ENCODE assay signal across 2 cellular contexts in genomic region chr10:17453035-17453376, GRCh38.
TF ChIP-seq lines count a peak whose summit lies in the region.

No MANE protein-coding gene starts in this region.

TF ChIP-seq in endothelial cell of umbilical vein, 7 proteins besides CTCF, POLR2A, EP300 and RAD21:
- TF ChIP-seq MYC (IDR thresholded peaks at IDR 0.05; ENCODE audit: low read depth, low read length) (no peak), JUN (IDR thresholded peaks at IDR 0.05; ENCODE audit: borderline replicate concordance, insufficient read depth, insufficient read length, low read depth) (no peak), FOS (IDR thresholded peaks at IDR 0.05; ENCODE audit: borderline replicate concordance, insufficient read depth, low read length) (no peak), MAX (IDR thresholded peaks at IDR 0.05; ENCODE audit: insufficient read depth, insufficient read length) (no peak), GATA2 (IDR thresholded peaks at IDR 0.05; ENCODE audit: insufficient read depth, insufficient read length, low read depth, low read length) (no peak), POLR2AphosphoS5 (IDR thresholded peaks at IDR 0.05; ENCODE audit: insufficient read depth, low read depth, low read length) (no peak), EZH2 (IDR thresholded peaks at IDR 0.05; ENCODE audit: borderline replicate concordance, low read depth, low read length, severe bottlenecking) (no peak)
TF ChIP-seq in endothelial cell of umbilical vein: peak in this region for 0.

TF ChIP-seq in HepG2, 621 proteins besides CTCF, POLR2A, EP300 and RAD21:
- TF ChIP-seq SATB2 (CRISPR knock-in tag; IDR thresholded peaks at IDR 0.05) (no peak), UBTF (CRISPR knock-in tag; IDR thresholded peaks at IDR 0.05) (no peak), MXI1 (IDR thresholded peaks at IDR 0.05; ENCODE audit: borderline replicate concordance, low read depth, low read length) (no peak), ZNF720 (CRISPR knock-in tag; IDR thresholded peaks at IDR 0.05) (no peak), MAX (IDR thresholded peaks at IDR 0.05) (no peak), USF2 (IDR thresholded peaks at IDR 0.05; ENCODE audit: low read depth, low read length) (no peak), USF2 (CRISPR knock-in tag; IDR thresholded peaks at IDR 0.05; ENCODE audit: borderline replicate concordance) (no peak), HOXA7 (CRISPR knock-in tag; IDR thresholded peaks at IDR 0.05) (no peak), FOXK1 (CRISPR knock-in tag; IDR thresholded peaks at IDR 0.05; ENCODE audit: borderline replicate concordance, low read depth) (no peak), HMGXB3 (CRISPR knock-in tag; IDR thresholded peaks at IDR 0.05; ENCODE audit: borderline replicate concordance) (no peak), MTA1 (CRISPR knock-in tag; IDR thresholded peaks at IDR 0.05; ENCODE audit: borderline replicate concordance) (no peak), ZNF674 (CRISPR knock-in tag; IDR thresholded peaks at IDR 0.05; ENCODE audit: low read depth) (no peak), ATF7 (IDR thresholded peaks at IDR 0.05) (no peak), ATF7 (CRISPR knock-in tag; IDR thresholded peaks at IDR 0.05) (no peak), ZNF710 (CRISPR knock-in tag; IDR thresholded peaks at IDR 0.05; ENCODE audit: borderline replicate concordance) (no peak), NCOA2 (CRISPR knock-in tag; IDR thresholded peaks at IDR 0.05) (no peak), ZNF180 (CRISPR knock-in tag; IDR thresholded peaks at IDR 0.05; ENCODE audit: borderline replicate concordance, low read depth) (no peak), FOXC1 (CRISPR knock-in tag; IDR thresholded peaks at IDR 0.05; ENCODE audit: borderline replicate concordance) (no peak)
